Comparison of ENCODE assay signal across 10 cellular contexts in the genomic region with DNA sequence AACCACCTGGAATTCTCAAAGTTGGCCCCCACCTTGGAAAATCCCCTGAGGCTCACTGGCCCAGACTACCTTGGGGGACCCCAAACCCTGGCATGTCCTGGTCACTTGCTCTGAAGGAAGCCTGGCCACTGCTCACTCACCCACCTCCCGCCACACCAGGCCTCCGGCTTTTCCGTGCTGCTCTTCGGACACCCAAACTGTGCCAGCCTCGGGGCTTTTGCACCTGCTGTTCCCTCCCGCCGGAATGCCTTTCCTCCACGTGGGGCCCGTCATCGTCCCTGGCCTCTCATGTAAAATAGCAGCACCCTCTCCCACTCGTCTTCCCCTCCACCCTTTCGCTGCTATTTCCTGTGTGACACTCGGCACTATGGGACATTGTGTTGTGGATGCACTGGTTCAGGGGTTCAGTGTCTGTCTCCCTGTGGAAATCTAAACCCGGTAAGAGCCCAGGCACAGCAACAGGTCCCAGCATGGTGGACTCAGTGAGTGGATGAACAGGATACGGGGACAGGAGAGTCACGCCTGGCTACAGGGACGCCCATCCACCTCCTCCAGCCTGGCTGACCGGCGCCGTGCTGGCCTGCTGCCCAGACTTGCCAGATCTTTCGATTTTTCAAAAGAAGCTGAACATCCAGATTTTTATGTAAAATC.
DNase-seq lines count a peak whose midpoint lies in the region; ATAC-seq and TF ChIP-seq lines count a peak whose summit lies in the region.
"Had no signal": no experiment of that assay in that cellular context is flagged by ENCODE, and none has a peak within 500 bp of the region (broad histone marks: within the 10 kb centered on the region; RNA-seq: fewer than 3 reads in every experiment).

No MANE protein-coding gene starts in this region.

- no peak for TF ChIP-seq EP300 in gastroesophageal sphincter (IDR thresholded peaks at IDR 0.05)

- ATAC-seq in RWPE2 (ENCODE audit: low read depth) (no peak; the same call in 2 of the 3 replicates), gastroesophageal sphincter (peak; percentile 32), omental fat pad (ENCODE audit: low FRiP score) (peak; percentile 55), HG03432 (IDR thresholded peaks at IDR 0.05; ENCODE audit: unreplicated experiment) (no peak), HG03565 (IDR thresholded peaks at IDR 0.05; ENCODE audit: unreplicated experiment) (no peak)
- ATAC-seq: naive thymus-derived CD8-positive, alpha-beta T cell had no signal

- DNase-seq in AG20443 (ENCODE audit: low spot score) (peak; percentile 81), RWPE2 (ENCODE audit: low spot score) (no peak), omental fat pad (ENCODE audit: low spot score) (no peak), NCI-H774 (lab: John Stamatoyannopoulos, UW) (no peak), GM13976 (ENCODE audit: low spot score) (no peak)
- DNase-seq: DND-41; naive thymus-derived CD8-positive, alpha-beta T cell had no signal

- H3K36me3 ChIP-seq in RWPE2 (ENCODE audit: low read depth) (no peaks in the 10 kb centered on the region), gastroesophageal sphincter (no peaks in the 10 kb centered on the region)

- no peak for TF ChIP-seq POLR2A in gastroesophageal sphincter (IDR thresholded peaks at IDR 0.05)

- H3K27me3 ChIP-seq in RWPE2 (ENCODE audit: insufficient read depth, poor library complexity, severe bottlenecking) (no peaks in the 10 kb centered on the region), gastroesophageal sphincter (no peaks in the 10 kb centered on the region)

- TF ChIP-seq CTCF in RWPE2 (IDR thresholded peaks at IDR 0.05; ENCODE audit: poor library complexity, severe bottlenecking) (no peak), gastroesophageal sphincter (IDR thresholded peaks at IDR 0.05) (no peak), omental fat pad (IDR thresholded peaks at IDR 0.05) (no peak), GM13976 (IDR thresholded peaks at IDR 0.05; ENCODE audit: borderline replicate concordance, control extremely low read depth, extremely low read depth, insufficient read depth, missing control alignments) (no peak)

- in situ Hi-C loops in GM13976 (cut with MboI; ENCODE audit: low sequenced_read_pairs, unreplicated experiment): no loop called here

- H3K27ac ChIP-seq in RWPE2 (ENCODE audit: poor library complexity, severe bottlenecking) (peak overlapping the region; percentile 14), gastroesophageal sphincter (peak overlapping the region; percentile 64 to 90 (median 83))

- WGBS in gastroesophageal sphincter (ENCODE audit: low coverage in 1 of 2), 2 donors: 19 to 47% methylated on average over 11 to 17 of the region's 21 CpGs

- no peak overlapping the region for H3K4me3 ChIP-seq in RWPE2 (ENCODE audit: severe bottlenecking)
- H3K4me3 ChIP-seq in gastroesophageal sphincter: peak overlapping the region in 1 of 2 donors; percentile 27

- H3K9me3 ChIP-seq in RWPE2 (ENCODE audit: severe bottlenecking) (no peaks in the 10 kb centered on the region), gastroesophageal sphincter (no peaks in the 10 kb centered on the region)

- H3K4me1 ChIP-seq in RWPE2 (ENCODE audit: insufficient read depth, poor library complexity, severe bottlenecking) (peaks cover 8% of the 10 kb centered on the region), gastroesophageal sphincter (peaks cover 0 to 63% (median 23%) of the 10 kb centered on the region in 3 donors)

Comparison
In these comparisons a context has a peak if more than half of its experiments do, and no peak if none do; other contexts are left out.
1. ATAC-seq: peak in gastroesophageal sphincter (single experiment) and omental fat pad (single experiment); none in RWPE2 (single experiment), HG03432 (single experiment) and HG03565 (single experiment).